Comparison of ENCODE assay signal across 7 cellular contexts in genomic region chr7:1838544-1838872, GRCh38.
A peak's percentile ranks its signal among the peaks of the same experiment; 100 is the strongest.
DNase-seq lines count a peak whose midpoint lies in the region; ATAC-seq and TF ChIP-seq lines count a peak whose summit lies in the region.
"Not testable (repeated sequence)": the region's sequence is repeated elsewhere in the genome, so short reads cannot be mapped to it uniquely, and the experiment has no call there.

No MANE protein-coding gene starts in this region.

- peaks cover 0 to 21% (median 4%) of the 10 kb centered on the region in 11 experiments; a peak in 10 of 22 replicates for H3K36me3 ChIP-seq in BLaER1 treated with 17β-estradiol and CSF1 and Interleukin-3, amounts not matched to agents 10 nM and 100 nM
- not testable (repeated sequence) for H3K36me3 ChIP-seq in aorta (ENCODE audit: control insufficient read depth in 1 of 2, insufficient read depth in 2 of 2, low read length in 1 of 2)

- peak overlapping the region in 10 of 11 experiments; percentile 27 to 52 (median 45); a peak in 21 of 22 replicates for H3K4me2 ChIP-seq in BLaER1 treated with 17β-estradiol and CSF1 and Interleukin-3, amounts not matched to agents 10 nM and 100 nM

- TF ChIP-seq CTCF in glutamatergic neuron (IDR thresholded peaks at IDR 0.05; ENCODE audit: partially characterized antibody, unreplicated experiment), result not testable (repeated sequence)

- peak overlapping the region; percentile 30 for H3K4me3 Mint-ChIP-seq in glutamatergic neuron (ENCODE audit: unreplicated experiment)

- not testable (repeated sequence) for H3K9ac ChIP-seq in BLaER1 treated with 17β-estradiol and CSF1 and Interleukin-3, amounts not matched to agents 10 nM and 100 nM

- H3K4me3 ChIP-seq in BLaER1 treated with 17β-estradiol and CSF1 and Interleukin-3, amounts not matched to agents 10 nM and 100 nM; aorta (ENCODE audit: low read length in 2 of 2): not testable (repeated sequence)

- intact Hi-C loops in posterior cingulate gyrus (cut with DNase I); aorta (cut with DNase I): not testable (repeated sequence)

- H3K4me1 ChIP-seq in BLaER1 treated with 17β-estradiol and CSF1 and Interleukin-3, amounts not matched to agents 10 nM and 100 nM, result peaks cover 19 to 43% (median 32%) of the 10 kb centered on the region in 10 experiments
- H3K4me1 ChIP-seq in aorta (ENCODE audit: control insufficient read depth in 1 of 2, insufficient read depth in 2 of 2, low read length in 2 of 2), result not testable (repeated sequence)

- peaks cover 45 to 62% (median 57%) of the 10 kb centered on the region in 11 experiments for H4K20me1 ChIP-seq in BLaER1 treated with 17β-estradiol and CSF1 and Interleukin-3, amounts not matched to agents 10 nM and 100 nM

- not testable (repeated sequence) for ATAC-seq in aorta (ENCODE audit: low FRiP score)

- 75 to 91% methylated on average over 13 of the region's 13 CpGs for WGBS in aorta, 2 donors

- DNase-seq in NCI-H2171 treated with DMSO at 0.1 percent for 48 hours (lab: John Stamatoyannopoulos, UW) (peak; percentile 45), glutamatergic neuron (peak; percentile 8), mesenteric fat pad (ENCODE audit: low spot score) (peak; percentile 87), posterior cingulate gyrus (peak in 6 of 10 donors; percentile 4 to 79 (median 8)), aorta (peak; percentile 14 to 58)
- peak; percentile 16 for DNase-seq in activated effector memory CD4-positive, alpha-beta T cell treated with anti-CD3 and anti-CD28 coated beads, Interleukin-2, amount 50 U/mL, for 16 hours

- H3K9me3 ChIP-seq in BLaER1 treated with 17β-estradiol and CSF1 and Interleukin-3, amounts not matched to agents 10 nM and 100 nM (replicated peaks in 1 of 11), result peaks cover 15 to 27% (median 21%) of the 10 kb centered on the region in 11 experiments; a peak in 21 of 22 replicates
- not testable (repeated sequence) for H3K9me3 ChIP-seq in aorta (ENCODE audit: control insufficient read depth, low read length)

- H3K27ac ChIP-seq in BLaER1 treated with 17β-estradiol and CSF1 and Interleukin-3, amounts not matched to agents 10 nM and 100 nM; aorta (ENCODE audit: low read depth in 1 of 2, low read length in 2 of 2): not testable (repeated sequence)

- peak overlapping the region; percentile 52 for H3K27ac Mint-ChIP-seq in glutamatergic neuron (ENCODE audit: unreplicated experiment)

- peaks cover 24% of the 10 kb centered on the region for H3K4me1 Mint-ChIP-seq in glutamatergic neuron (ENCODE audit: low read depth, unreplicated experiment)

- peaks cover 0 to 12% (median 0%) of the 10 kb centered on the region in 11 experiments; a peak in 6 of 22 replicates for H3K27me3 ChIP-seq in BLaER1 treated with 17β-estradiol and CSF1 and Interleukin-3, amounts not matched to agents 10 nM and 100 nM
- not testable (repeated sequence) for H3K27me3 ChIP-seq in aorta (ENCODE audit: control insufficient read depth in 1 of 2, insufficient read depth in 2 of 2, low read length in 1 of 2)

- peaks cover 13% of the 10 kb centered on the region for H3K9me3 Mint-ChIP-seq in glutamatergic neuron (ENCODE audit: unreplicated experiment)

- peaks cover 14% of the 10 kb centered on the region for H3K36me3 Mint-ChIP-seq in glutamatergic neuron (ENCODE audit: unreplicated experiment)

- H3K27me3 Mint-ChIP-seq in glutamatergic neuron (ENCODE audit: unreplicated experiment), result not testable (repeated sequence)

Comparison
In these comparisons a context has a peak if more than half of its experiments do, and no peak if none do; other contexts are left out.
1. DNase-seq: peak in every context shown above with its lines; median percentile 87 in mesenteric fat pad; 45 in NCI-H2171 treated with DMSO at 0.1 percent for 48 hours; 36 in aorta; 16 in activated effector memory CD4-positive, alpha-beta T cell treated with anti-CD3 and anti-CD28 coated beads, Interleukin-2, amount 50 U/mL, for 16 hours; 8 in glutamatergic neuron; 8 in posterior cingulate gyrus.